Comparison of ENCODE assay signal across 17 cellular contexts in the genomic region with DNA sequence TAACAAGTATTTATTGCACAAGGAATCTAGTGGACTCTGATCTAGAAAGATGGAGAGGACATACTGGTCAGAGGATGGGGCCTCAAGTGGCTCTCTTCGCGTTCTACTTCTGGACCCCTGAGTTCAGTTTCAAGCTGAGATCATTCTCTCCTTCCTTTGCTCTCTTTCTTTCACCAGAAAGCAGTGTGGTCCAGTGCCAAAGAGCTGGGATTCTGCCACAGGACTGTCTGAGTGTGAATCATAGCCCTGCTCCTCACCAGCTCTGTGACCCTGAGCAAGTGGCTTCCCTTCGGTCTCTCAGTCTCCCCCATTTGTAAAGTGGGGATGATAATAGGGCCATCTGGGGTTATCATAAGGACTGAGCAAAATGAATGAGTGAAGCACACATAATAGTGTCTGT.
DNase-seq lines count a peak whose midpoint lies in the region; ATAC-seq and TF ChIP-seq lines count a peak whose summit lies in the region.
"Had no signal": no experiment of that assay in that cellular context is flagged by ENCODE, and none has a peak within 500 bp of the region (broad histone marks: within the 10 kb centered on the region; RNA-seq: fewer than 3 reads in every experiment).

No MANE protein-coding gene starts in this region.

- H2BK5ac ChIP-seq in mesenchymal stem cell (ENCODE audit: low read depth, low read length, poor library complexity, severe bottlenecking), result peak overlapping the region; percentile 10

- no peak overlapping the region for H3K27ac ChIP-seq in mesenchymal stem cell (ENCODE audit: low read length, poor library complexity, severe bottlenecking)

- DNase-seq in AG10803 (ENCODE audit: low read depth) (peak; percentile 13), MG63 (peak; percentile 15), astrocyte of the spinal cord (ENCODE audit: low read depth, low spot score) (peak; percentile 13), mesenchymal stem cell (no peak), NCI-H146 (lab: John Stamatoyannopoulos, UW) (no peak), GM13976 (ENCODE audit: low spot score) (no peak), Calu3 (no peak)
- DNase-seq: CD4-positive, CD25-positive, alpha-beta regulatory T cell; GDM1; H7; NCI-H1092; NCI-H1694 treated with DMSO at 0.1 percent for 48 hours; NCI-H2171; NCI-H446 treated with DMSO at 0.1 percent for 48 hours; NCI-H748 treated with DMSO at 0.1 percent for 48 hours; SHP77 treated with DMSO at 0.1 percent for 48 hours had no signal

- no peak overlapping the region for H3K4ac ChIP-seq in mesenchymal stem cell (ENCODE audit: low read depth in 1 of 2, low read length in 2 of 2)

- no peaks in the 10 kb centered on the region for H3K79me1 ChIP-seq in mesenchymal stem cell (replicated peaks; ENCODE audit: low read length, poor library complexity, severe bottlenecking)

- no peak overlapping the region for H4K8ac ChIP-seq in mesenchymal stem cell (ENCODE audit: low read length)

- H2BK15ac ChIP-seq in mesenchymal stem cell (ENCODE audit: low read depth, poor library complexity, severe bottlenecking), result no peak overlapping the region

- H3K14ac ChIP-seq in mesenchymal stem cell (ENCODE audit: low read length in 2 of 2), result no peak overlapping the region

- peaks cover 2% of the 10 kb centered on the region for H3K9me3 Mint-ChIP-seq in Calu3 (ENCODE audit: low read depth, unreplicated experiment)

- no peaks in the 10 kb centered on the region for H3K27me3 Mint-ChIP-seq in Calu3 (ENCODE audit: unreplicated experiment)
- H3K27me3 Mint-ChIP-seq: CD4-positive, CD25-positive, alpha-beta regulatory T cell had no signal

- no peaks in the 10 kb centered on the region for H3K4me1 ChIP-seq in mesenchymal stem cell (ENCODE audit: control insufficient read depth, insufficient read depth, low read depth, low read length)

- no peak overlapping the region for H3K18ac ChIP-seq in mesenchymal stem cell (ENCODE audit: low read depth in 1 of 2, low read length in 2 of 2)

- H2BK12ac ChIP-seq in mesenchymal stem cell (ENCODE audit: low read length in 2 of 2), result no peak overlapping the region

- in situ Hi-C loops in astrocyte of the spinal cord (cut with HindIII; ENCODE audit: low sequenced_read_pairs) (no loop called here), GM13976 (cut with MboI; ENCODE audit: low sequenced_read_pairs, unreplicated experiment) (no loop called here)

- H3K36me3 ChIP-seq in MG63 (no peaks in the 10 kb centered on the region), mesenchymal stem cell (ENCODE audit: control insufficient read depth in 1 of 2, insufficient read depth in 2 of 2, low read depth in 1 of 2, low read length in 2 of 2) (no peaks in the 10 kb centered on the region)

- no peak overlapping the region for H3K4me2 ChIP-seq in mesenchymal stem cell (ENCODE audit: low read length, poor library complexity, severe bottlenecking)

- H4K91ac ChIP-seq in mesenchymal stem cell (ENCODE audit: low read length), result no peak overlapping the region

- 98% methylated on average over 3 of the region's 3 CpGs for whole genome bisulfite sequencing in mesenchymal stem cell

- intact Hi-C loops in Calu3 (cut with micrococcal nuclease; ENCODE audit: unreplicated experiment), result no loop called here

- H3K23ac ChIP-seq in mesenchymal stem cell (ENCODE audit: low read length in 2 of 2), result no peak overlapping the region

- H3K27ac Mint-ChIP-seq in Calu3 (ENCODE audit: unreplicated experiment), result no peak overlapping the region
- H3K27ac Mint-ChIP-seq: CD4-positive, CD25-positive, alpha-beta regulatory T cell had no signal

- ATAC-seq in GM19324 (IDR thresholded peaks at IDR 0.05; ENCODE audit: low FRiP score, unreplicated experiment), result no peak

- CTCF ChIA-PET in Calu3 (lab: Charles Lee), result no interaction called here

- no peak overlapping the region for H3K9ac ChIP-seq in mesenchymal stem cell (ENCODE audit: low read length)

- H2BK120ac ChIP-seq in mesenchymal stem cell (ENCODE audit: low read depth, low read length), result no peak overlapping the region

- H3K4me3 Mint-ChIP-seq in Calu3 (ENCODE audit: low read depth, unreplicated experiment), result no peak overlapping the region

- TF ChIP-seq CTCF in AG10803 (conservative IDR thresholded peaks at IDR 0.05; ENCODE audit: low read length) (no peak), astrocyte of the spinal cord (IDR thresholded peaks at IDR 0.05; ENCODE audit: low read depth, low read length) (no peak), GM13976 (IDR thresholded peaks at IDR 0.05; ENCODE audit: borderline replicate concordance, control extremely low read depth, extremely low read depth, insufficient read depth, missing control alignments) (no peak), Calu3 (IDR thresholded peaks at IDR 0.05; ENCODE audit: unreplicated experiment) (no peak)

- H3K4me1 Mint-ChIP-seq in Calu3 (ENCODE audit: low read depth, unreplicated experiment), result peaks cover 8% of the 10 kb centered on the region
- H3K4me1 Mint-ChIP-seq: CD4-positive, CD25-positive, alpha-beta regulatory T cell had no signal

- H3K4me3 ChIP-seq in AG10803 (ENCODE audit: low read length), result no peak overlapping the region
- no peak overlapping the region for H3K4me3 ChIP-seq in MG63
- no peak overlapping the region for H3K4me3 ChIP-seq in astrocyte of the spinal cord (ENCODE audit: low read depth, low read length)
- no peak overlapping the region for H3K4me3 ChIP-seq in mesenchymal stem cell (ENCODE audit: insufficient read depth in 1 of 2, low read depth in 1 of 2, low read length in 2 of 2)

- H3K36me3 Mint-ChIP-seq in Calu3 (ENCODE audit: insufficient read depth, unreplicated experiment), result no peaks in the 10 kb centered on the region
- H3K36me3 Mint-ChIP-seq: CD4-positive, CD25-positive, alpha-beta regulatory T cell had no signal

- no peak overlapping the region for H2AFZ ChIP-seq in mesenchymal stem cell (ENCODE audit: low read depth, low read length)

- H3K27me3 ChIP-seq in MG63, result no peaks in the 10 kb centered on the region
- H3K27me3 ChIP-seq in mesenchymal stem cell (ENCODE audit: control insufficient read depth in 1 of 2, insufficient read depth in 1 of 2, low read length in 2 of 2), result no peaks in the 10 kb centered on the region

- BruUV-seq in Calu3 (replicated peaks; lab: Mats Ljungman, UMichigan), result no TSS peak

- H3K9me3 ChIP-seq in MG63 (no peaks in the 10 kb centered on the region), mesenchymal stem cell (ENCODE audit: control insufficient read depth, low read length) (no peaks in the 10 kb centered on the region)

- H2AK5ac ChIP-seq in mesenchymal stem cell (ENCODE audit: low read length, severe bottlenecking), result no peak overlapping the region

Comparison
In these comparisons a context has a peak if more than half of its experiments do, and no peak if none do; other contexts are left out.
1. DNase-seq: peak in AG10803 (single experiment), MG63 (single experiment) and astrocyte of the spinal cord (single experiment); none in mesenchymal stem cell (single experiment), NCI-H146 (single experiment), GM13976 (single experiment) and Calu3 (single experiment).